9 cellular contexts compared by ENCODE assay signal in the genomic region with DNA sequence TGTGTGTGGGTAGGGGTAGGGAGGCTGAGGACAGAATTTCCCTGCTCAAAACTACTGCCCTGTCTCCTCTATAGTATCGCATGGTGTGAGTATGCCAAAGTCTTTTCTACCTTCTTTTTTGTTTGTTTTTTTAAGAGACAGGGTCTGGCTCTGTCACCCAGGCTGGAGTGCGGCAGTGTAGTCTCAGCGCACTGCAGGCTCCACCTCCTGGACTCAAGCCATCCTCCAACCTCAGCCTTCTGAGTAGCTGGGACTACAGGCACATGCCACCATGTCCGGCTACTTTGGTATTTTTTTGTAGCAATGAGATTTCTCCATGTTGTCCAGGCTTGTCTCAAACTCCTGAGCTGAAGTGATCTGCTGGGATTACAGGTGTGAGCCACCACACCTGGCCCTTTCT. TPM values are rescaled to one million over a fixed set of nuclear protein-coding genes. Genes with fewer than 3 reads are reported as not detected.
DNase-seq lines count a peak whose midpoint lies in the region; ATAC-seq, FAIRE-seq and TF ChIP-seq lines count a peak whose summit lies in the region.
"Had no signal": no experiment of that assay in that cellular context is flagged by ENCODE, and none has a peak within 500 bp of the region (broad histone marks: within the 10 kb centered on the region; RNA-seq: fewer than 3 reads in every experiment).

No MANE protein-coding gene starts in this region.

- no peak for FAIRE-seq in HTR-8/SVneo (lab: Jason Lieb, UNC)
- FAIRE-seq: GM18507 had no signal

- TF ChIP-seq CTCF in brain (conservative IDR thresholded peaks at IDR 0.05), result no peak
- no peak for TF ChIP-seq CTCF in natural killer cell (IDR thresholded peaks at IDR 0.05)
- TF ChIP-seq CTCF in GM13977 (IDR thresholded peaks at IDR 0.05; ENCODE audit: extremely low read depth, insufficient read depth, missing control alignments), result no peak

- H3K27ac Mint-ChIP-seq in CD8-positive, alpha-beta memory T cell, result peak overlapping the region in 6 of 8 donors; percentile 47 to 99 (median 84)
- H3K27ac Mint-ChIP-seq in brain (peak overlapping the region in 4 of 5 experiments; percentile 54 to 99 (median 78)), natural killer cell (peak overlapping the region; percentile 95 to 96)

- no peaks in the 10 kb centered on the region for H3K27me3 ChIP-seq in CD8-positive, alpha-beta memory T cell (ENCODE audit: insufficient read depth, low read length, poor library complexity, severe bottlenecking)
- no peaks in the 10 kb centered on the region for H3K27me3 ChIP-seq in Karpas-422 (ENCODE audit: low read length)

- no peak for DNase-seq in CD8-positive, alpha-beta memory T cell
- DNase-seq in Karpas-422, result no peak
- no peak for DNase-seq in natural killer cell
- DNase-seq in HTR-8/SVneo (ENCODE audit: insufficient read length, low spot score), result no peak
- DNase-seq in GM13977 (ENCODE audit: low spot score), result no peak
- DNase-seq in HEK293T (ENCODE audit: extremely low spot score), result no peak
- DNase-seq in activated CD4-positive, CD25-positive, alpha-beta regulatory T cell (lab: John Stamatoyannopoulos, UW), result no peak

- peaks cover 13% of the 10 kb centered on the region; the same call in 1 of the 2 replicates for H4K20me1 ChIP-seq in Karpas-422 (ENCODE audit: insufficient read depth, low read depth, low read length)

- H3K27me3 Mint-ChIP-seq in CD8-positive, alpha-beta memory T cell, result no peaks in the 10 kb centered on the region
- H3K27me3 Mint-ChIP-seq in brain (peaks cover 6% of the 10 kb centered on the region), natural killer cell (ENCODE audit: low read depth in 2 of 2) (peaks cover 0 to 8% of the 10 kb centered on the region in 2 donors)

- H2AFZ ChIP-seq in Karpas-422 (ENCODE audit: low read length), result no peak overlapping the region

- H3K4me2 ChIP-seq in Karpas-422 (ENCODE audit: low read depth, low read length, poor library complexity, severe bottlenecking), result peak overlapping the region; percentile 96

- in situ Hi-C loops in GM13977 (cut with MboI; ENCODE audit: low pct_unique_long_range_greater_than_20kb, low sequenced_read_pairs, unreplicated experiment), result no loop called here

- ATAC-seq in natural killer cell, result no peak

- peaks cover 50% of the 10 kb centered on the region for H3K79me2 ChIP-seq in Karpas-422 (ENCODE audit: low read length)

- peaks cover 0 to 61% (median 10%) of the 10 kb centered on the region in 3 donors for H3K36me3 Mint-ChIP-seq in CD8-positive, alpha-beta memory T cell
- H3K36me3 Mint-ChIP-seq in brain (peaks cover 40% of the 10 kb centered on the region), natural killer cell (peaks cover 12% of the 10 kb centered on the region)

- H3K4me3 Mint-ChIP-seq in CD8-positive, alpha-beta memory T cell, result peak overlapping the region; percentile 5 to 97 (median 94)
- H3K4me3 Mint-ChIP-seq in brain (peak overlapping the region; percentile 95 to 99 (median 97)), natural killer cell (peak overlapping the region; percentile 74)

- H3K9me3 ChIP-seq in CD8-positive, alpha-beta memory T cell (ENCODE audit: low read length), result no peaks in the 10 kb centered on the region
- no peaks in the 10 kb centered on the region for H3K9me3 ChIP-seq in Karpas-422 (ENCODE audit: low read length)

- no peak overlapping the region for H3K4me3 ChIP-seq in CD8-positive, alpha-beta memory T cell (ENCODE audit: low read length)
- H3K4me3 ChIP-seq in Karpas-422 (ENCODE audit: low read length), result peak overlapping the region; percentile 99; the same call in 1 of the 2 replicates

- peaks cover 47 to 59% (median 51%) of the 10 kb centered on the region in 3 donors for H3K4me1 Mint-ChIP-seq in CD8-positive, alpha-beta memory T cell
- H3K4me1 Mint-ChIP-seq in brain, result peaks cover 37% of the 10 kb centered on the region
- peaks cover 24 to 40% of the 10 kb centered on the region in 2 donors for H3K4me1 Mint-ChIP-seq in natural killer cell

- no peak overlapping the region for H3K9ac ChIP-seq in Karpas-422 (ENCODE audit: low read length)

- no peak overlapping the region for H3K27ac ChIP-seq in CD8-positive, alpha-beta memory T cell (ENCODE audit: low read depth, low read length)
- no peak overlapping the region for H3K27ac ChIP-seq in Karpas-422 (ENCODE audit: low read length)

- no peaks in the 10 kb centered on the region for H3K9me3 Mint-ChIP-seq in CD8-positive, alpha-beta memory T cell
- H3K9me3 Mint-ChIP-seq in brain (peaks cover 0 to 1% (median 0%) of the 10 kb centered on the region in 5 experiments), natural killer cell (no peaks in the 10 kb centered on the region)

- peaks cover 14% of the 10 kb centered on the region for H3K36me3 ChIP-seq in CD8-positive, alpha-beta memory T cell (ENCODE audit: insufficient read depth, low read length)
- peaks cover 44% of the 10 kb centered on the region; the same call in 1 of the 2 replicates for H3K36me3 ChIP-seq in Karpas-422 (ENCODE audit: insufficient read depth, low read length)

- no peaks in the 10 kb centered on the region for H3K9me2 ChIP-seq in Karpas-422 (replicated peaks; ENCODE audit: insufficient read depth, low read length)

- H3K4me1 ChIP-seq in CD8-positive, alpha-beta memory T cell (ENCODE audit: insufficient read depth, low read length), result peaks cover 27% of the 10 kb centered on the region
- peaks cover 31% of the 10 kb centered on the region for H3K4me1 ChIP-seq in Karpas-422 (ENCODE audit: low read length)

- CTCF ChIA-PET in CD8-positive, alpha-beta memory T cell (lab: Charles Lee), result interaction anchor here (1.1 to 1.3 kb wide), 2 partner anchors 50 to 113 kb away, joined by 3 read pairs; a partner anchor contains a TSS
- CTCF ChIA-PET in HEK293T (lab: Yijun Ruan, JAX), result interaction anchor here (1.1 kb wide), 1 partner anchor 15 kb away, joined by 3 read pairs; no protein-coding TSS in a partner anchor

- intact Hi-C loops in natural killer cell (cut with micrococcal nuclease), result loop anchor here (5.0 kb wide), 1 partner anchor 156 kb away; no protein-coding TSS in a partner anchor

- POLR2A ChIA-PET in CD8-positive, alpha-beta memory T cell (lab: Charles Lee), result no interaction called here
- POLR2A ChIA-PET in HEK293T (lab: Yijun Ruan, JAX), result interaction anchor here (1.6 kb wide), 1 partner anchor 58 kb away, joined by 4 read pairs; no protein-coding TSS in a partner anchor

TF ChIP-seq in HEK293T, 16 proteins besides CTCF, POLR2A, EP300 and RAD21:
- TF ChIP-seq HDGF (IDR thresholded peaks at IDR 0.05; ENCODE audit: borderline replicate concordance) (no peak), FOXK2 (IDR thresholded peaks at IDR 0.05) (no peak), ARNT (IDR thresholded peaks at IDR 0.05) (no peak), CTBP1 (IDR thresholded peaks at IDR 0.05; ENCODE audit: borderline replicate concordance) (no peak), FOXM1 (IDR thresholded peaks at IDR 0.05; ENCODE audit: borderline replicate concordance) (no peak), BHLHE40 (IDR thresholded peaks at IDR 0.05; ENCODE audit: borderline replicate concordance) (no peak)
- TF ChIP-seq, protein P1, sequence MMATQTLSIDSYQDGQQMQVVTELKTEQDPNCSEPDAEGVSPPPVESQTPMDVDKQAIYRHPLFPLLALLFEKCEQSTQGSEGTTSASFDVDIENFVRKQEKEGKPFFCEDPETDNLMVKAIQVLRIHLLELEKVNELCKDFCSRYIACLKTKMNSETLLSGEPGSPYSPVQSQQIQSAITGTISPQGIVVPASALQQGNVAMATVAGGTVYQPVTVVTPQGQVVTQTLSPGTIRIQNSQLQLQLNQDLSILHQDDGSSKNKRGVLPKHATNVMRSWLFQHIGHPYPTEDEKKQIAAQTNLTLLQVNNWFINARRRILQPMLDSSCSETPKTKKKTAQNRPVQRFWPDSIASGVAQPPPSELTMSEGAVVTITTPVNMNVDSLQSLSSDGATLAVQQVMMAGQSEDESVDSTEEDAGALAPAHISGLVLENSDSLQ (IDR thresholded peaks at IDR 0.05), result no peak
TF ChIP-seq in HEK293T: peak in this region for 0.

RNA-seq across cellular contexts. Expression of a gene that starts 2.5 kb away (rescaled TPM):
- total RNA-seq in CD8-positive, alpha-beta memory T cell, result 10 to 100 TPM; 68.0 to 68.3 TPM
- 143 TPM for polyA plus RNA-seq in CD8-positive, alpha-beta memory T cell
- total RNA-seq in Karpas-422 (2014; rRNA removed; shearing (Covaris generic); ENCODE audit: low replicate concordance), result 61.9 and 72.7 TPM in 2 replicates
- 41.3 TPM for polyA plus RNA-seq in brain (ENCODE audit: insufficient read depth, low read depth, low replicate concordance)
- 10 to 100 TPM; 52.8 to 58.5 (median 54.7) TPM for total RNA-seq in natural killer cell

RNA-seq across cellular contexts. Expression of a gene that starts 58.5 kb away (rescaled TPM):
- total RNA-seq in CD8-positive, alpha-beta memory T cell, result 10 to 100 TPM; 63.5 to 74.0 TPM
- 121 TPM for polyA plus RNA-seq in CD8-positive, alpha-beta memory T cell
- total RNA-seq in Karpas-422 (2014; rRNA removed; shearing (Covaris generic); ENCODE audit: low replicate concordance), result 127 and 197 TPM in 2 replicates
- polyA plus RNA-seq in brain (ENCODE audit: insufficient read depth, low read depth, low replicate concordance), result 42.7 TPM
- 10 to 100 TPM; 42.8 to 46.5 (median 46.5) TPM for total RNA-seq in natural killer cell
